Comparison of ENCODE assay signal across 17 cellular contexts in the genomic region with DNA sequence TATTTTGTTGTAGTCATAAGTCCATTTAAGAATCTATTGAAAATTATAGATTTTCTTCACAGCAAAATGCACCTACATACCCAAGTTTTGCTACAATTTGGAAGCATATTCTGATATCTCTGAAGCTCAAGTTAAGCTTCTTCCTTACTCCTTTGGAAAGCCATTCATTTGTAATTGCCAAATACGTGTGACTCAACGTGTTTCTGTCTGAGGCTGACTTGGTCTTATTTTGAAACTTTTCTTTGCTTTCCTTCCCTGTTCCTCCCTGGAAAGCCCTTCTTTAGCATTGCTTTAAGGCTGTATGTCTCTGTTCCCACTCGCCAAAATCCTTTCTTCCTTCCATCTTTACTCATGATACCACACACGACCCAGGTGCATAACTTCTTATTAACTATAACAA.
"Had no signal": no experiment of that assay in that cellular context is flagged by ENCODE, and none has a peak within 500 bp of the region (broad histone marks: within the 10 kb centered on the region; RNA-seq: fewer than 3 reads in every experiment).

No MANE protein-coding gene starts in this region.

- H3K36me3 ChIP-seq: adrenal gland, cardiac muscle cell, left ventricle myocardium inferior, transverse colon had no signal

- H3K4me3 Mint-ChIP-seq: activated T-cell treated with anti-CD3 and anti-CD28 coated beads, Interleukin-2, amount 50 U/mL, for 24 hours; memory B cell; naive thymus-derived CD4-positive, alpha-beta T cell; T-cell had no signal

- H3K9me3 ChIP-seq: adrenal gland, left ventricle myocardium inferior, mucosa of descending colon, transverse colon had no signal

- H3K4me3 ChIP-seq: adrenal gland, cardiac muscle cell, left ventricle myocardium inferior, mucosa of descending colon, transverse colon had no signal

- ATAC-seq: mucosa of descending colon; naive thymus-derived CD4-positive, alpha-beta T cell; T-cell had no signal

- H3K27ac ChIP-seq: adrenal gland, cardiac muscle cell, left ventricle myocardium inferior, transverse colon had no signal

- H3K36me3 Mint-ChIP-seq: memory B cell; naive thymus-derived CD4-positive, alpha-beta T cell; T-cell had no signal

- H3K4me1 Mint-ChIP-seq: memory B cell; naive thymus-derived CD4-positive, alpha-beta T cell; T-cell had no signal

- H3K4me1 ChIP-seq: adrenal gland, left ventricle myocardium inferior, transverse colon had no signal

- H3K27me3 ChIP-seq: adrenal gland, cardiac muscle cell, transverse colon had no signal

- DNase-seq: activated CD4-positive, alpha-beta T cell treated with anti-CD3 and anti-CD28 coated beads for 1 hour; activated CD4-positive, alpha-beta T cell treated with anti-CD3 and anti-CD28 coated beads, Interleukin-2, amount 50 U/mL, for 4 hours; activated naive CD4-positive, alpha-beta T cell treated with anti-CD3 and anti-CD28 coated beads, Interleukin-2, amount 50 U/mL, for 16 hours; activated T-cell treated with anti-CD3 and anti-CD28 coated beads, Interleukin-2, amount 50 U/mL, for 24 hours; adrenal gland; hippocampal formation; left ventricle myocardium inferior; mucosa of descending colon; naive thymus-derived CD4-positive, alpha-beta T cell; stimulated activated CD4-positive, alpha-beta T cell treated with anti-CD3 and anti-CD28 coated beads, Interleukin-4, amount 100 ng/mL, for 1 hour; stimulated activated naive CD4-positive, alpha-beta T cell; substantia nigra; T-cell; T-helper 9 cell; transverse colon had no signal

- H3K27me3 Mint-ChIP-seq: activated T-cell treated with anti-CD3 and anti-CD28 coated beads, Interleukin-2, amount 50 U/mL, for 24 hours; memory B cell; naive thymus-derived CD4-positive, alpha-beta T cell; T-cell had no signal

- H3K9me3 Mint-ChIP-seq: memory B cell had no signal

- H3K27ac Mint-ChIP-seq: activated T-cell treated with anti-CD3 and anti-CD28 coated beads, Interleukin-2, amount 50 U/mL, for 24 hours; memory B cell; naive thymus-derived CD4-positive, alpha-beta T cell; T-cell had no signal
